Comparison of ENCODE assay signal across 26 cellular contexts in genomic region chr2:60064687-60065361, GRCh38.
DNase-seq lines count a peak whose midpoint lies in the region; ATAC-seq, FAIRE-seq and TF ChIP-seq lines count a peak whose summit lies in the region.
"Had no signal": no experiment of that assay in that cellular context is flagged by ENCODE, and none has a peak within 500 bp of the region (broad histone marks: within the 10 kb centered on the region; RNA-seq: fewer than 3 reads in every experiment).

No MANE protein-coding gene starts in this region.

- no peaks in the 10 kb centered on the region for H3K27me3 ChIP-seq in bronchial epithelial cell (ENCODE audit: control insufficient read depth, insufficient read depth, low read length)
- no peaks in the 10 kb centered on the region for H3K27me3 ChIP-seq in left lung
- H3K27me3 ChIP-seq: ascending aorta, uterus had no signal

- no peak overlapping the region for H3K4me3 ChIP-seq in bronchial epithelial cell (ENCODE audit: low read depth, low read length)
- H3K4me3 ChIP-seq in left lung: no peak overlapping the region
- H3K4me3 ChIP-seq: ascending aorta, uterus had no signal

- TF ChIP-seq CTCF in bronchial epithelial cell (IDR thresholded peaks at IDR 0.05; ENCODE audit: insufficient read depth, low read length, severe bottlenecking) (no peak), nephron progenitor cell (IDR thresholded peaks at IDR 0.05) (no peak), left lung (IDR thresholded peaks at IDR 0.05) (no peak)

- H3K4me1 Mint-ChIP-seq in nephron progenitor cell: peaks cover 17% of the 10 kb centered on the region
- H3K4me1 Mint-ChIP-seq: CD14-positive monocyte; naive thymus-derived CD8-positive, alpha-beta T cell; T-helper 17 cell had no signal

- peak overlapping the region; percentile 16 for H3K4me3 Mint-ChIP-seq in nephron progenitor cell
- H3K4me3 Mint-ChIP-seq: activated CD8-positive, alpha-beta T cell treated with anti-CD3 and anti-CD28 coated beads for 36 hours; CD14-positive monocyte; endodermal cell; HFFc6; naive thymus-derived CD8-positive, alpha-beta T cell; T-helper 17 cell; WTC11 had no signal

- H3K4me1 ChIP-seq in left lung: no peaks in the 10 kb centered on the region
- H3K4me1 ChIP-seq: ascending aorta, uterus had no signal

- no peak for ATAC-seq in HG02623 (IDR thresholded peaks at IDR 0.05; ENCODE audit: unreplicated experiment)
- ATAC-seq in left lung: no peak
- ATAC-seq in GM21529 (IDR thresholded peaks at IDR 0.05; ENCODE audit: unreplicated experiment): no peak
- ATAC-seq in GM18858 (IDR thresholded peaks at IDR 0.05; ENCODE audit: unreplicated experiment): no peak
- ATAC-seq: activated CD8-positive, alpha-beta T cell treated with anti-CD3 and anti-CD28 coated beads for 36 hours; naive thymus-derived CD8-positive, alpha-beta T cell; T-helper 17 cell; WTC11 had no signal

- FAIRE-seq in bronchial epithelial cell (lab: Jason Lieb, UNC): peak; percentile 60
- FAIRE-seq: GM12892, islet of Langerhans had no signal

- peaks cover 11% of the 10 kb centered on the region for H3K27me3 Mint-ChIP-seq in nephron progenitor cell (ENCODE audit: low read depth, poor library complexity)
- H3K27me3 Mint-ChIP-seq: activated CD8-positive, alpha-beta T cell treated with anti-CD3 and anti-CD28 coated beads for 36 hours had no signal

- DNase-seq in D341Med (ENCODE audit: low spot score) (peak; percentile 69), NCI-H1694 treated with DMSO at 0.1 percent for 48 hours (lab: John Stamatoyannopoulos, UW) (peak; percentile 35), bronchial epithelial cell (ENCODE audit: low read depth) (no peak), nephron progenitor cell (peak; percentile 20), left lung (no peak)
- DNase-seq: activated CD8-positive, alpha-beta T cell treated with anti-CD3 and anti-CD28 coated beads for 36 hours; activated naive CD4-positive, alpha-beta T cell treated with anti-CD3 and anti-CD28 coated beads, Interleukin-2, amount 50 U/mL, for 16 hours; activated T-cell treated with anti-CD3 and anti-CD28 coated beads, Interleukin-2, amount 50 U/mL, for 1 hour; endodermal cell; HFFc6; mammary epithelial cell; naive thymus-derived CD8-positive, alpha-beta T cell; NCI-H446; stimulated activated CD4-positive, alpha-beta T cell treated with anti-CD3 and anti-CD28 coated beads, Interleukin-12 subunit alpha, Interleukin-12 subunit beta, amount 100 ng/mL, for 4 hours; stimulated activated CD8-positive, alpha-beta memory T cell treated with anti-CD3 and anti-CD28 coated beads, Interleukin-4, amount 100 ng/mL, for 48 hours; T-helper 17 cell; uterus had no signal

- no peaks in the 10 kb centered on the region for H3K9me3 Mint-ChIP-seq in nephron progenitor cell
- H3K9me3 Mint-ChIP-seq: activated CD8-positive, alpha-beta T cell treated with anti-CD3 and anti-CD28 coated beads for 36 hours; CD14-positive monocyte; endodermal cell; naive thymus-derived CD8-positive, alpha-beta T cell; WTC11 had no signal

- H3K36me3 ChIP-seq in bronchial epithelial cell (ENCODE audit: control insufficient read depth, insufficient read depth, low read length): no peaks in the 10 kb centered on the region
- no peaks in the 10 kb centered on the region for H3K36me3 ChIP-seq in left lung
- H3K36me3 ChIP-seq: ascending aorta, uterus had no signal

- intact Hi-C loops in left lung (cut with DNase I): no loop called here

- no peak overlapping the region for H3K27ac ChIP-seq in left lung
- H3K27ac ChIP-seq: ascending aorta, uterus had no signal

- H3K27ac Mint-ChIP-seq in nephron progenitor cell: peak overlapping the region; percentile 81
- H3K27ac Mint-ChIP-seq: activated CD8-positive, alpha-beta T cell treated with anti-CD3 and anti-CD28 coated beads for 36 hours; CD14-positive monocyte; endodermal cell; HFFc6; naive thymus-derived CD8-positive, alpha-beta T cell; progenitor cell of endocrine pancreas; T-helper 17 cell; WTC11 had no signal

- no peaks in the 10 kb centered on the region for H3K36me3 Mint-ChIP-seq in nephron progenitor cell (ENCODE audit: low read depth)
- H3K36me3 Mint-ChIP-seq: CD14-positive monocyte; naive thymus-derived CD8-positive, alpha-beta T cell; WTC11 had no signal

- no peaks in the 10 kb centered on the region for H3K9me3 ChIP-seq in left lung
- H3K9me3 ChIP-seq: ascending aorta, uterus had no signal

Comparison
In these comparisons a context has a peak if more than half of its experiments do, and no peak if none do; other contexts are left out.
1. DNase-seq: peak in D341Med (single experiment), NCI-H1694 treated with DMSO at 0.1 percent for 48 hours (single experiment) and nephron progenitor cell (single experiment); none in bronchial epithelial cell (single experiment) and left lung (0 of 2).